Comparison of ENCODE assay signal across 21 cellular contexts in the genomic region with DNA sequence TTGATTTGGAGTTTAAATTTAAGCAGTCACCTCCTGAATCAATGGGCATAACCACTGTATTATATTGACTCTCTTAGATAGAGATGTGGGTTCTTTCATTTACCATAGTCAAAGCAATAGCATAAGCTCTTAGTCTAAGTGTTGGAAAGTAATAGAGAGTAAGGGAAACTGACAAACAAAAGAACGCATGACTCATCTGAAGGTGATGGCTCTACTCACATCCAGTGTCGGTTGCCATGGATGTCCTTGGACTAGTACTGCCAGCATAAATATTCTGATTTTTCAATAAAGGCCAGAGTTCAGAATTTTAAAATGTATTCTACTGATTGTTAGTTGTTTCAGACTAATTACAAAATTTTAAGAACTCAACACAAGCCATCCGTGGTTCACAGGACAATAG.
DNase-seq lines count a peak whose midpoint lies in the region; ATAC-seq, FAIRE-seq and TF ChIP-seq lines count a peak whose summit lies in the region.
"Had no signal": no experiment of that assay in that cellular context is flagged by ENCODE, and none has a peak within 500 bp of the region (broad histone marks: within the 10 kb centered on the region; RNA-seq: fewer than 3 reads in every experiment).

No MANE protein-coding gene starts in this region.

- H3K9me1 ChIP-seq in endothelial cell of umbilical vein (replicated peaks; ENCODE audit: control insufficient read depth, extremely low read depth, insufficient read depth, low read length) = no peaks in the 10 kb centered on the region

- TF ChIP-seq RAD21 in A549 (conservative IDR thresholded peaks at IDR 0.05 in 1 of 2, IDR thresholded peaks at IDR 0.05 in 1 of 2) = no peak

- CTCF ChIA-PET in A549 (lab: Yijun Ruan, JAX) (interaction anchor here (0.9 kb wide), 1 partner anchor 9 kb away, joined by 3 read pairs; no protein-coding TSS in a partner anchor), endothelial cell of umbilical vein (lab: Charles Lee) (interaction anchor here (1.3 to 1.9 kb wide), 6 partner anchors 9 to 390 kb away, joined by 3 to 11 read pairs (median 4); no protein-coding TSS in a partner anchor), OCI-LY7 (lab: Charles Lee; ENCODE audit: unreplicated experiment) (no interaction called here)

- no peak for ATAC-seq in A549
- ATAC-seq in HG03457 (IDR thresholded peaks at IDR 0.05; ENCODE audit: unreplicated experiment) = no peak
- ATAC-seq: CD8-positive, alpha-beta T cell; HCT116 had no signal

- H3K4me1 ChIP-seq in A549 = no peaks in the 10 kb centered on the region; the same call in 2 of the 3 replicates
- H3K4me1 ChIP-seq in endothelial cell of umbilical vein (ENCODE audit: control insufficient read depth, extremely low read depth, insufficient read depth, low read length) = peaks cover 46% of the 10 kb centered on the region
- H3K4me1 ChIP-seq in OCI-LY7 (ENCODE audit: insufficient read depth, low read length, poor library complexity, severe bottlenecking) = no peaks in the 10 kb centered on the region
- H3K4me1 ChIP-seq: BLaER1 treated with 17β-estradiol and CSF1 and Interleukin-3, amounts not matched to agents 10 nM and 100 nM had no signal

- TF ChIP-seq CTCF in A549 (IDR thresholded peaks at IDR 0.05) (no peak), endothelial cell of umbilical vein (IDR thresholded peaks at IDR 0.05; ENCODE audit: extremely low read depth in 1 of 2, insufficient read depth in 1 of 2, low read depth in 1 of 2, low read length in 2 of 2) (no peak), OCI-LY7 (conservative IDR thresholded peaks at IDR 0.05; ENCODE audit: low read length) (no peak)

- H3K36me3 ChIP-seq in endothelial cell of umbilical vein (ENCODE audit: control insufficient read depth in 2 of 2, extremely low read depth in 1 of 2, insufficient read depth in 2 of 2, low read length in 2 of 2) (no peaks in the 10 kb centered on the region), OCI-LY7 (ENCODE audit: insufficient read depth, low read length) (no peaks in the 10 kb centered on the region)
- H3K36me3 ChIP-seq: BLaER1 treated with 17β-estradiol and CSF1 and Interleukin-3, amounts not matched to agents 10 nM and 100 nM had no signal

- H3K9ac ChIP-seq in endothelial cell of umbilical vein (replicated peaks; ENCODE audit: extremely low read depth, insufficient read depth, low read length) = peak overlapping the region; percentile 58
- H3K9ac ChIP-seq: BLaER1 treated with 17β-estradiol and CSF1 and Interleukin-3, amounts not matched to agents 10 nM and 100 nM had no signal

- no TSS peak for BruUV-seq in endothelial cell of umbilical vein (replicated peaks; lab: Mats Ljungman, UMichigan)
- BruUV-seq in OCI-LY7 (replicated peaks; lab: Mats Ljungman, UMichigan) = no TSS peak

- DNase-seq in A549 (ENCODE audit: low read depth in 1 of 2, low spot score in 1 of 2) (no peak), DMS53 treated with DMSO at 0.1 percent for 48 hours (lab: John Stamatoyannopoulos, UW; ENCODE audit: unreplicated experiment) (peak; percentile 37), astrocyte of the hippocampus (ENCODE audit: low read depth, low spot score) (peak; percentile 56), endothelial cell of umbilical vein (ENCODE audit: low read depth, low spot score) (peak; percentile 87), NCI-H524 (lab: John Stamatoyannopoulos, UW) (no peak), OCI-LY7 (ENCODE audit: low spot score) (no peak), NOMO-1 treated with dmso at 0.1 percent for 144 hours (lab: John Stamatoyannopoulos, UW; ENCODE audit: unreplicated experiment) (no peak)
- DNase-seq: 8988T; Calu3; CD8-positive, alpha-beta T cell; DMS 273 treated with DMSO at 0.1 percent for 48 hours; DMS79; GDM1; GOT3; H7; HFFc6 had no signal

- H3K27me3 ChIP-seq in endothelial cell of umbilical vein (ENCODE audit: control insufficient read depth in 2 of 2, insufficient read depth in 2 of 2, low read length in 2 of 2) = no peaks in the 10 kb centered on the region
- H3K27me3 ChIP-seq: BLaER1 treated with 17β-estradiol and CSF1 and Interleukin-3, amounts not matched to agents 10 nM and 100 nM had no signal

- H3K4me2 ChIP-seq in A549 (no peak overlapping the region), endothelial cell of umbilical vein (ENCODE audit: insufficient read depth, low read length) (peak overlapping the region; percentile 33), OCI-LY7 (ENCODE audit: low read length) (no peak overlapping the region)
- H3K4me2 ChIP-seq: BLaER1 treated with 17β-estradiol and CSF1 and Interleukin-3, amounts not matched to agents 10 nM and 100 nM had no signal

- intact Hi-C loops in endothelial cell of umbilical vein (cut with micrococcal nuclease) (no loop called here), OCI-LY7 (cut with micrococcal nuclease; ENCODE audit: unreplicated experiment) (no loop called here)

- POLR2A ChIA-PET in A549 (lab: Yijun Ruan, JAX) (no interaction called here), endothelial cell of umbilical vein (lab: Charles Lee) (no interaction called here), OCI-LY7 (lab: Charles Lee) (no interaction called here)

- no peak overlapping the region for H3K4me3 ChIP-seq in A549
- no peak overlapping the region for H3K4me3 ChIP-seq in endothelial cell of umbilical vein (replicated peaks in 1 of 3; ENCODE audit: insufficient read depth in 1 of 3, low read depth in 1 of 3, low read length in 3 of 3)
- H3K4me3 ChIP-seq in OCI-LY7 (ENCODE audit: low read depth, low read length, poor library complexity, severe bottlenecking) = no peak overlapping the region
- H3K4me3 ChIP-seq: BLaER1 treated with 17β-estradiol and CSF1 and Interleukin-3, amounts not matched to agents 10 nM and 100 nM had no signal

- H3K27ac ChIP-seq in A549 (no peak overlapping the region), endothelial cell of umbilical vein (ENCODE audit: insufficient read depth, low read depth, low read length) (peak overlapping the region; percentile 84), OCI-LY7 (ENCODE audit: low read depth, low read length, poor library complexity, severe bottlenecking) (no peak overlapping the region)
- H3K27ac ChIP-seq: BLaER1 treated with 17β-estradiol and CSF1 and Interleukin-3, amounts not matched to agents 10 nM and 100 nM had no signal

- TF ChIP-seq POLR2A in A549 (IDR thresholded peaks at IDR 0.05; ENCODE audit: low read length) = no peak
- TF ChIP-seq POLR2A in endothelial cell of umbilical vein (IDR thresholded peaks at IDR 0.05; ENCODE audit: low read depth, low read length) = no peak

- H3K9me2 ChIP-seq in OCI-LY7 (ENCODE audit: insufficient read depth, low read length) = no peaks in the 10 kb centered on the region

- dilution Hi-C loops in endothelial cell of umbilical vein (cut with MboI; ENCODE audit: extremely low pct_ligation_motif_present, low sequenced_read_pairs) = no loop called here

- H4K20me1 ChIP-seq in endothelial cell of umbilical vein (replicated peaks; ENCODE audit: control insufficient read depth, extremely low read depth, insufficient read depth, low read length) (no peaks in the 10 kb centered on the region), OCI-LY7 (ENCODE audit: insufficient read depth, low read length) (no peaks in the 10 kb centered on the region)
- H4K20me1 ChIP-seq: BLaER1 treated with 17β-estradiol and CSF1 and Interleukin-3, amounts not matched to agents 10 nM and 100 nM had no signal

- H3K79me2 ChIP-seq in endothelial cell of umbilical vein (ENCODE audit: control insufficient read depth, insufficient read depth, low read length) (no peaks in the 10 kb centered on the region), OCI-LY7 (ENCODE audit: insufficient read depth, low read depth, low read length) (no peaks in the 10 kb centered on the region)

- WGBS in A549 (ENCODE audit: missing lambda C conversion rate) = 86% methylated on average over 3 of the region's 3 CpGs

- H2AFZ ChIP-seq in endothelial cell of umbilical vein (ENCODE audit: low read depth, low read length) (no peak overlapping the region), OCI-LY7 (ENCODE audit: low read length) (no peak overlapping the region)

- FAIRE-seq in A549 (lab: Jason Lieb, UNC) (no peak), endothelial cell of umbilical vein (lab: Jason Lieb, UNC) (no peak)
- FAIRE-seq: GM12892, GM18507 had no signal

- no peak for TF ChIP-seq EP300 in A549 (IDR thresholded peaks at IDR 0.05)

- H3K9me3 ChIP-seq in A549 (no peaks in the 10 kb centered on the region), endothelial cell of umbilical vein (replicated peaks; ENCODE audit: control insufficient read depth, insufficient read depth, low read length) (peaks cover 3% of the 10 kb centered on the region), OCI-LY7 (ENCODE audit: low read length) (no peaks in the 10 kb centered on the region)

TF ChIP-seq in A549, 52 proteins besides CTCF, POLR2A, EP300 and RAD21:
- TF ChIP-seq EHF (CRISPR knock-in tag; IDR thresholded peaks at IDR 0.05) (no peak), FOSL2 (IDR thresholded peaks at IDR 0.05) (no peak), FOSL2 (CRISPR knock-in tag; IDR thresholded peaks at IDR 0.05) (peak; percentile 19; the same call in 1 of the 2 replicates)

TF ChIP-seq in endothelial cell of umbilical vein, 7 proteins besides CTCF, POLR2A, EP300 and RAD21:
- TF ChIP-seq FOS (IDR thresholded peaks at IDR 0.05; ENCODE audit: borderline replicate concordance, insufficient read depth, low read length) (peak; percentile 91), MYC (IDR thresholded peaks at IDR 0.05; ENCODE audit: low read depth, low read length) (no peak), JUN (IDR thresholded peaks at IDR 0.05; ENCODE audit: borderline replicate concordance, insufficient read depth, insufficient read length, low read depth) (peak; percentile 85)

Comparison
In these comparisons a context has a peak if more than half of its experiments do, and no peak if none do; other contexts are left out.
1. DNase-seq: peak in DMS53 treated with DMSO at 0.1 percent for 48 hours (single experiment), astrocyte of the hippocampus (single experiment) and endothelial cell of umbilical vein (single experiment); none in A549 (0 of 2), NCI-H524 (0 of 2), OCI-LY7 (single experiment) and NOMO-1 treated with dmso at 0.1 percent for 144 hours (single experiment).